In the genomic region with DNA sequence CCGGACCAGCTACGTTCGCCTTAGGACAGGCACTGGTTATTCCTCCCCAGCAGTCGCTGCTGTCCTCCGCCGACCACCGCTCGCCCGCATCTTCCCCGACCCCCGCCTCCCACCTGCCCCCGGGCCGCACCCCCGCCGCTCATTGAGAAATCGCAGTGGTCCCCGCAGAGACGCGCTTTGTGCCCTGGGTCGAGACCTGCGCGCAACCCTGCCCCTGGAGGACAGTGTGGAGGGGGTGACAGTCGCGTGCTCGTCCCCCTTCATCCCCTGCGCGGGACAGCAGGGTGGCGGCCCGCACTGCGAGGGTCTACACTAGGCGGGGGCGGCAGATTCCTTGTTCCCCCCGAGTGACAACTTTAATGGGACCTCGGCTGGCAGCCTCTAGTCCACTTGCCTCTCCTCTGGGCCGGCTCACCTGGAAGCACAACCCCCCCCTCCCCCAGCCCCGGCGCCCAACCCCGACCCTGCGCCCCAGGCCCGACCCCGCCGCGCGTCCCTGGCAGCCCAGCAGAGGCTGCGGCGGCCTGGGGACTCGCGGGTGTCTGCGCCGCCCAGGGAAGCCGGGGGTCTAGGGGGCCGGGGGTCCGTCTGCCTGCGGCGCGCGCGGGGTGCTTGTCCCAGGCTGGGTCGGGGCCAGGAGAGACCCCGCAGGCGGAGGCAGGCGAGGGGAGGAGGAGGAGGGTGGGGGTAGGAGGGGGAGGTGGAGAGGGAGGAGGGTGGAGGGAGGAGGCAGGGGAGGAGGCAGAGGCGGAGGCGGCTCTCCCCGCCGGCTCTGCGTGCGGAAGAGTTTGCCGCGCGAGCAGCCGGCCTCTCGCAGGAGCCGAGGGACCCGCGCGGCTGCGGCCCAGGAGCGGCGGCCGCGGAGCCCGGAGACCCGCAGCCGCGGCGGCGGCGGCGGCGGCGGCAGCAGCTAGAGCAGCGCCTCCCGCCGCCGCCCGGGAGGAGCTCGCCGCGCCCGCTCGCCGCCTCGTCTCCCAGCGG, we compare ENCODE assay signal across 8 cellular contexts. TPM values are rescaled to one million over a fixed set of nuclear protein-coding genes. Genes with fewer than 3 reads are reported as not detected.
DNase-seq lines count a peak whose midpoint lies in the region; ATAC-seq, FAIRE-seq and TF ChIP-seq lines count a peak whose summit lies in the region.

A gene with protein sequence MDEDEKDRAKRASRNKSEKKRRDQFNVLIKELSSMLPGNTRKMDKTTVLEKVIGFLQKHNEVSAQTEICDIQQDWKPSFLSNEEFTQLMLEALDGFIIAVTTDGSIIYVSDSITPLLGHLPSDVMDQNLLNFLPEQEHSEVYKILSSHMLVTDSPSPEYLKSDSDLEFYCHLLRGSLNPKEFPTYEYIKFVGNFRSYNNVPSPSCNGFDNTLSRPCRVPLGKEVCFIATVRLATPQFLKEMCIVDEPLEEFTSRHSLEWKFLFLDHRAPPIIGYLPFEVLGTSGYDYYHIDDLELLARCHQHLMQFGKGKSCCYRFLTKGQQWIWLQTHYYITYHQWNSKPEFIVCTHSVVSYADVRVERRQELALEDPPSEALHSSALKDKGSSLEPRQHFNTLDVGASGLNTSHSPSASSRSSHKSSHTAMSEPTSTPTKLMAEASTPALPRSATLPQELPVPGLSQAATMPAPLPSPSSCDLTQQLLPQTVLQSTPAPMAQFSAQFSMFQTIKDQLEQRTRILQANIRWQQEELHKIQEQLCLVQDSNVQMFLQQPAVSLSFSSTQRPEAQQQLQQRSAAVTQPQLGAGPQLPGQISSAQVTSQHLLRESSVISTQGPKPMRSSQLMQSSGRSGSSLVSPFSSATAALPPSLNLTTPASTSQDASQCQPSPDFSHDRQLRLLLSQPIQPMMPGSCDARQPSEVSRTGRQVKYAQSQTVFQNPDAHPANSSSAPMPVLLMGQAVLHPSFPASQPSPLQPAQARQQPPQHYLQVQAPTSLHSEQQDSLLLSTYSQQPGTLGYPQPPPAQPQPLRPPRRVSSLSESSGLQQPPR (plus strand): TSS at position 775 of the 981 bp plus-strand sequence. CDS start 84,616 bp downstream, outside the sequence.

- no peak within 1 kb of the TSS for H3K27ac Mint-ChIP-seq in GM23338
- no peak within 1 kb of the TSS for H3K27ac Mint-ChIP-seq in stimulated activated effector memory CD8-positive, alpha-beta T cell treated with anti-CD3 and anti-CD28 coated beads, Interleukin-12 subunit alpha, Interleukin-12 subunit beta, amount 100 ng/mL, for 72 hours

- POLR2A ChIA-PET in HepG2 (lab: Yijun Ruan, JAX), result interaction anchor here (0.7 to 2.6 kb wide), 13 partner anchors 8 to 182 kb away, joined by 3 to 22 read pairs (median 5); a partner anchor contains a TSS

- H3K27ac ChIP-seq in GM23338 (ENCODE audit: low read depth) (no peak within 1 kb of the TSS), colonic mucosa (peak within 1 kb of the TSS; percentile 87), HepG2 (ENCODE audit: extremely low read length, insufficient read depth, low read length) (peak within 1 kb of the TSS; percentile 67)

- ATAC-seq in GM23338 (peak; percentile 37), SK-N-SH treated with all-trans-retinoic acid at 6 μM for 48 hours (peak; percentile 40), HepG2 (peak; percentile 72), HG03135 (IDR thresholded peaks at IDR 0.05; ENCODE audit: unreplicated experiment) (no peak), HG03520 (IDR thresholded peaks at IDR 0.05; ENCODE audit: unreplicated experiment) (no peak), GM21619 (IDR thresholded peaks at IDR 0.05; ENCODE audit: unreplicated experiment) (no peak)
- ATAC-seq in stimulated activated effector memory CD8-positive, alpha-beta T cell treated with anti-CD3 and anti-CD28 coated beads, Interleukin-12 subunit alpha, Interleukin-12 subunit beta, amount 100 ng/mL, for 72 hours, result peak; percentile 50

- H3K27me3 ChIP-seq in GM23338 (ENCODE audit: insufficient read depth), result peaks cover 64% of the 10 kb centered on the region
- H3K27me3 ChIP-seq in colonic mucosa, result no peaks in the 10 kb centered on the region
- H3K27me3 ChIP-seq in HepG2 (ENCODE audit: control insufficient read depth in 1 of 2, insufficient read depth in 2 of 2, low read length in 2 of 2), result no peaks in the 10 kb centered on the region; a peak in 1 of 5 replicates

- TF ChIP-seq CTCF in GM23338 (conservative IDR thresholded peaks at IDR 0.05; ENCODE audit: low read depth in 2 of 2) (no peak), colonic mucosa (IDR thresholded peaks at IDR 0.05) (no peak), HepG2 (CRISPR knock-in tag; IDR thresholded peaks at IDR 0.05) (peak; percentile 32)

- H3K79me2 ChIP-seq in GM23338 (replicated peaks; ENCODE audit: insufficient read depth) (no peaks in the 10 kb centered on the region), HepG2 (ENCODE audit: insufficient read depth, low read length) (peaks cover 45% of the 10 kb centered on the region)

- peaks cover 15% of the 10 kb centered on the region for H3K4me1 ChIP-seq in GM23338 (ENCODE audit: insufficient read depth)
- H3K4me1 ChIP-seq in colonic mucosa, result no peaks in the 10 kb centered on the region
- H3K4me1 ChIP-seq in HepG2 (ENCODE audit: insufficient read depth, low read length), result peaks cover 71% of the 10 kb centered on the region

- no peaks in the 10 kb centered on the region for H3F3A ChIP-seq in GM23338 (replicated peaks; ENCODE audit: low read depth)

- H3K36me3 ChIP-seq in GM23338 (ENCODE audit: insufficient read depth) (no peaks in the 10 kb centered on the region), colonic mucosa (no peaks in the 10 kb centered on the region), HepG2 (replicated peaks in 1 of 2; ENCODE audit: control insufficient read depth in 1 of 2, insufficient read depth in 2 of 2, low read length in 2 of 2) (0 out of 5 replicates have a peak, but pooled peaks cover 0 to 2% of the 10 kb centered on the region in 2 experiments)

- H3K36me3 Mint-ChIP-seq in GM23338 (ENCODE audit: low read depth), result no peaks in the 10 kb centered on the region; the same call in 2 of the 3 replicates
- no peaks in the 10 kb centered on the region for H3K36me3 Mint-ChIP-seq in stimulated activated effector memory CD8-positive, alpha-beta T cell treated with anti-CD3 and anti-CD28 coated beads, Interleukin-12 subunit alpha, Interleukin-12 subunit beta, amount 100 ng/mL, for 72 hours

- in situ Hi-C loops in HepG2 (cut with HindIII; ENCODE audit: extremely low pct_ligation_motif_present, low pct_unique_long_range_greater_than_20kb), result loop anchor here (5.0 kb wide), 3 partner anchors 37 to 87 kb away; no protein-coding TSS in a partner anchor

- intact Hi-C loops in colonic mucosa (cut with DNase I), result no loop called here
- intact Hi-C loops in HepG2 (cut with micrococcal nuclease; ENCODE audit: unreplicated experiment), result loop anchor here (1.0 to 2.0 kb wide), 2 partner anchors 55 to 89 kb away; no protein-coding TSS in a partner anchor

- TF ChIP-seq RAD21 in HepG2 (CRISPR knock-in tag; IDR thresholded peaks at IDR 0.05), result no peak

- H2AFZ ChIP-seq in GM23338 (peak within 1 kb of the TSS; percentile 95), HepG2 (ENCODE audit: low read length) (no peak within 1 kb of the TSS)

- no peaks in the 10 kb centered on the region for H3K9me2 ChIP-seq in GM23338 (ENCODE audit: insufficient read depth)

- H4K20me1 ChIP-seq in GM23338 (replicated peaks; ENCODE audit: insufficient read depth) (no peaks in the 10 kb centered on the region; the same call in 1 of the 2 replicates), HepG2 (ENCODE audit: insufficient read depth, low read length) (peaks cover 16% of the 10 kb centered on the region)

- no peak for FAIRE-seq in HepG2 (lab: Jason Lieb, UNC)

- peaks cover 31% of the 10 kb centered on the region for H3K4me1 Mint-ChIP-seq in GM23338
- no peaks in the 10 kb centered on the region for H3K4me1 Mint-ChIP-seq in stimulated activated effector memory CD8-positive, alpha-beta T cell treated with anti-CD3 and anti-CD28 coated beads, Interleukin-12 subunit alpha, Interleukin-12 subunit beta, amount 100 ng/mL, for 72 hours

- peak within 1 kb of the TSS; percentile 76 for H3K4me3 Mint-ChIP-seq in GM23338
- peak within 1 kb of the TSS; percentile 63 for H3K4me3 Mint-ChIP-seq in stimulated activated effector memory CD8-positive, alpha-beta T cell treated with anti-CD3 and anti-CD28 coated beads, Interleukin-12 subunit alpha, Interleukin-12 subunit beta, amount 100 ng/mL, for 72 hours

- H3K4me3 ChIP-seq in GM23338, result peak within 1 kb of the TSS; percentile 72
- peak within 1 kb of the TSS; percentile 80 for H3K4me3 ChIP-seq in colonic mucosa
- H3K4me3 ChIP-seq in HepG2 (replicated peaks in 1 of 3; ENCODE audit: insufficient read depth in 1 of 3, low read depth in 2 of 3, low read length in 3 of 3), result peak within 1 kb of the TSS; percentile 76 to 96 (median 87)

- peak within 1 kb of the TSS; percentile 97 for H3K4me2 ChIP-seq in GM23338
- H3K4me2 ChIP-seq in HepG2 (ENCODE audit: low read depth, low read length), result peak within 1 kb of the TSS; percentile 93

- CTCF ChIA-PET in HepG2 (lab: Yijun Ruan, JAX; ENCODE audit: low intra/inter-chr PET ratio, low total read pairs), result interaction anchor here (1.0 to 1.8 kb wide), 4 partner anchors 83 to 89 kb away, joined by 4 to 12 read pairs (median 4); no protein-coding TSS in a partner anchor

- peaks cover 51% of the 10 kb centered on the region for H3K27me3 Mint-ChIP-seq in GM23338 (ENCODE audit: insufficient read depth, low read depth, poor library complexity)

- H3K9me3 ChIP-seq in colonic mucosa (no peaks in the 10 kb centered on the region), HepG2 (ENCODE audit: low read length) (no peaks in the 10 kb centered on the region)

- no peaks in the 10 kb centered on the region for H3K9me3 Mint-ChIP-seq in GM23338
- no peaks in the 10 kb centered on the region for H3K9me3 Mint-ChIP-seq in stimulated activated effector memory CD8-positive, alpha-beta T cell treated with anti-CD3 and anti-CD28 coated beads, Interleukin-12 subunit alpha, Interleukin-12 subunit beta, amount 100 ng/mL, for 72 hours

- DNase-seq in GM23338 (ENCODE audit: low spot score), result peak; percentile 46
- DNase-seq in colonic mucosa, result peak; percentile 60
- peak; percentile 35 for DNase-seq in HepG2 (ENCODE audit: low spot score)
- DNase-seq in stimulated activated effector memory CD8-positive, alpha-beta T cell treated with anti-CD3 and anti-CD28 coated beads, Interleukin-12 subunit alpha, Interleukin-12 subunit beta, amount 100 ng/mL, for 72 hours (ENCODE audit: low spot score in 2 of 2), result no peak

- peak; percentile 46 to 54 for TF ChIP-seq POLR2A in HepG2 (IDR thresholded peaks at IDR 0.05; ENCODE audit: insufficient read depth in 1 of 2, low read depth in 2 of 2, low read length in 2 of 2)

- no TSS peak for BruUV-seq in HepG2 (replicated peaks; lab: Mats Ljungman, UMichigan)

- TF ChIP-seq EP300 in HepG2 (IDR thresholded peaks at IDR 0.05; ENCODE audit: low read depth in 2 of 2, low read length in 2 of 2) (no peak), HepG2 (CRISPR knock-in tag; IDR thresholded peaks at IDR 0.05; ENCODE audit: borderline replicate concordance) (no peak)

- H3K9ac ChIP-seq in colonic mucosa (ENCODE audit: low read depth in 2 of 2, low read length in 2 of 2), result peak within 1 kb of the TSS; percentile 81 to 89
- H3K9ac ChIP-seq in HepG2 (ENCODE audit: insufficient read depth, low read depth, low read length), result peak within 1 kb of the TSS; percentile 93

- 2% methylated on average over 45 of the region's 105 CpGs for WGBS in HepG2 (ENCODE audit: low lambda C conversion rate)

RNA-seq across cellular contexts. Expression of the gene that starts here (rescaled TPM):
- 0.56 and 0.58 TPM in 2 replicates for total RNA-seq in GM23338 (2014; rRNA removed; shearing (Covaris generic))
- 1.0 and 1.1 TPM in 2 replicates for polyA plus RNA-seq in GM23338 (2016; fragmentation: Nextera tagmentation; extraction: Ambion mirVana)
- total RNA-seq in colonic mucosa, result 10 to 100 TPM; 33.9 to 38.3 TPM
- 14.8 and 16.8 TPM in 2 replicates for total RNA-seq in HepG2 (2016; rRNA removed; fragmentation: Illumina TruSeq; extraction: Trizol)
- 22.8 and 25.5 TPM in 2 replicates for total RNA-seq in HepG2 (2016; cell fraction: cytosol; rRNA removed; fragmentation: Illumina TruSeq; extraction: Trizol; ENCODE audit: low read depth)
- total RNA-seq in HepG2 (2016; cell fraction: insoluble cytoplasmic fraction; rRNA removed; fragmentation: Illumina TruSeq; extraction: Trizol), result 15.0 and 18.3 TPM in 2 replicates
- 27.5 and 27.7 TPM in 2 replicates for total RNA-seq in HepG2 (2016; cell fraction: membrane; rRNA removed; fragmentation: Illumina TruSeq; extraction: Trizol)
- 28.5 and 41.7 TPM in 2 replicates for total RNA-seq in HepG2 (2016; cell fraction: nucleus; rRNA removed; fragmentation: Illumina TruSeq; extraction: Trizol)
- 37.5 and 48.9 TPM in 2 replicates for polyA plus RNA-seq in HepG2 (2011; rRNA removed)
- polyA plus RNA-seq in HepG2 (2011; cell fraction: cytosol; rRNA removed), result 22.7 and 29.0 TPM in 2 replicates
- polyA plus RNA-seq in HepG2 (2011; cell fraction: nucleus; rRNA removed), result 178 and 216 TPM in 2 replicates
- 24.2 and 33.9 TPM in 2 replicates for polyA plus RNA-seq in HepG2 (2012)
- 23.0 and 27.5 TPM in 2 replicates for polyA plus RNA-seq in HepG2 (2016; cell fraction: cytosol; fragmentation: Illumina TruSeq; extraction: Trizol; ENCODE audit: low read depth)
- 31.5 and 44.8 TPM in 2 replicates for polyA plus RNA-seq in HepG2 (2016; cell fraction: insoluble cytoplasmic fraction; fragmentation: Illumina TruSeq; extraction: Trizol; ENCODE audit: low read depth)
- 52.0 and 66.4 TPM in 2 replicates for polyA plus RNA-seq in HepG2 (2016; cell fraction: membrane; fragmentation: Illumina TruSeq; extraction: Trizol; ENCODE audit: low read depth)
- 112 and 136 TPM in 2 replicates for polyA plus RNA-seq in HepG2 (2016; cell fraction: nucleus; fragmentation: Illumina TruSeq; extraction: Trizol; ENCODE audit: insufficient read depth, low read depth)
- polyA minus RNA-seq in HepG2 (2011; rRNA and poly(A)+ RNA removed; ENCODE audit: low replicate concordance), result 6.3 and 50.0 TPM in 2 replicates
- 39.0 and 60.4 TPM in 2 replicates for polyA minus RNA-seq in HepG2 (2011; cell fraction: cytosol; rRNA and poly(A)+ RNA removed)
- polyA minus RNA-seq in HepG2 (2011; cell fraction: nucleus; rRNA and poly(A)+ RNA removed), result 83.3 and 89.8 TPM in 2 replicates

Comparison
In these comparisons a context has a peak if more than half of its experiments do, and no peak if none do; other contexts are left out.
1. RNA of the gene that starts here (polyA plus RNA-seq): 22.7 to 216 TPM in HepG2; 1.0 to 1.1 TPM in GM23338; every median in the first group is over 10 times any median in the second.
2. ATAC-seq: peak in GM23338 (single experiment), SK-N-SH treated with all-trans-retinoic acid at 6 μM for 48 hours (single experiment), HepG2 (single experiment) and stimulated activated effector memory CD8-positive, alpha-beta T cell treated with anti-CD3 and anti-CD28 coated beads, Interleukin-12 subunit alpha, Interleukin-12 subunit beta, amount 100 ng/mL, for 72 hours (single experiment); none in HG03135 (single experiment), HG03520 (single experiment) and GM21619 (single experiment).
3. DNase-seq: peak in GM23338 (single experiment), colonic mucosa (single experiment) and HepG2 (single experiment); none in stimulated activated effector memory CD8-positive, alpha-beta T cell treated with anti-CD3 and anti-CD28 coated beads, Interleukin-12 subunit alpha, Interleukin-12 subunit beta, amount 100 ng/mL, for 72 hours (0 of 2).
4. Peak in every context shown above with its lines, with median percentiles within 50 percentile points of each other: H3K4me3 ChIP-seq.